Comparison of ENCODE assay signal across 8 cellular contexts in the genomic region with DNA sequence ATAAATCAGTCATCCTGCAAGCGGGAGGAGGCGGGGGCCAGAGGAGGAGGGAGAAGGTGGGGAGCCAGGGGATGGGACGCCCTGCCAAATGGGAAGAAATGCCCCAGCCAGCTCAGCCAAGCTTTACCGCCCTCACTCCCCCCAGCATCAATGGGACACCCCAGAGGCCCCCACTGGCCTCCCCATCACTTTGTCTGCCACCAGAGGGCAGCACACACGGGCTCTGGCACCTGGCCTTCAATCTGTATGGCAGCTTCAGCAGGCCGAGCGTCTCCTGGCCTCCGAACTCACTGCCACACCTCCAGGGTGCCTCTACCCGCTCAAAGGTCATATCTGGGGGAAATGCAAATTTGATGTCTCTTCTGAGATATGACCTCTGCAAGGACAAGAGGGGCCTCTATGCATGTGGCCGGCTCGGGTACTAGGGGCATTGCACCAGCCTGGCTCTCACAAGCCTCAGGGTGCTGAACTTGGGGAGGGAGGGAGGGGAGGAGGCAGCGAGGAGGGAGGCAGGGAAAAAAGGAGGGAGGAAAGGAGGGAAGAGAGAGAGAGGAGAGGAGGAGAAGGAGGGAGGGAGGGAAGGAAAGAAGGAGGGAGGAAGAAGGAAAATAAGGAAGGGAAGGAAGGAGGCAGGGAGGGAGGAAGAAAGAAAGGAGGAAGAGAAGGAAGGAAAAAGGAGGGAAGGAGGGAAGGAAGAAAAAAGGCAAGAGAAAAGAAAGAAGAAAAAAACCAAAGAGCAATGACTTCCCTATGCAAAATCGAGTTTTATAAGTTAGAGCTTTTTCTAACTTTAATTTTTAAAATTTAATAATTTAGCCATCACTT. TPM values are rescaled to one million over a fixed set of nuclear protein-coding genes. Genes with fewer than 3 reads are reported as not detected.
DNase-seq lines count a peak whose midpoint lies in the region; ATAC-seq, FAIRE-seq and TF ChIP-seq lines count a peak whose summit lies in the region.

No MANE protein-coding gene starts in this region.

- H3K27me3 ChIP-seq in BLaER1 treated with 17β-estradiol and CSF1 and Interleukin-3, amounts not matched to agents 10 nM and 100 nM: peaks cover 30 to 44% (median 42%) of the 10 kb centered on the region in 11 experiments
- H3K27me3 ChIP-seq in HepG2 (ENCODE audit: control insufficient read depth in 1 of 2, insufficient read depth in 2 of 2, low read length in 2 of 2): peaks cover 0 to 17% of the 10 kb centered on the region in 2 experiments; a peak in 3 of 5 replicates

- peaks cover 28 to 38% (median 32%) of the 10 kb centered on the region in 10 experiments for H3K4me1 ChIP-seq in BLaER1 treated with 17β-estradiol and CSF1 and Interleukin-3, amounts not matched to agents 10 nM and 100 nM
- peaks cover 42% of the 10 kb centered on the region for H3K4me1 ChIP-seq in HepG2 (ENCODE audit: insufficient read depth, low read length)

- CTCF ChIA-PET in HepG2 (lab: Yijun Ruan, JAX; ENCODE audit: low intra/inter-chr PET ratio, low total read pairs): interaction anchor here (4.5 kb wide), 1 partner anchor 45 kb away, joined by 50 read pairs; no protein-coding TSS in a partner anchor

- H3K36me3 ChIP-seq in BLaER1 treated with 17β-estradiol and CSF1 and Interleukin-3, amounts not matched to agents 10 nM and 100 nM: no peaks in the 10 kb centered on the region
- H3K36me3 ChIP-seq in HepG2 (replicated peaks in 1 of 2; ENCODE audit: control insufficient read depth in 1 of 2, insufficient read depth in 2 of 2, low read length in 2 of 2): no peaks in the 10 kb centered on the region

- H3K9me3 ChIP-seq in BLaER1 treated with 17β-estradiol and CSF1 and Interleukin-3, amounts not matched to agents 10 nM and 100 nM (replicated peaks in 1 of 11): no peaks in the 10 kb centered on the region
- no peaks in the 10 kb centered on the region for H3K9me3 ChIP-seq in HepG2 (ENCODE audit: low read length)

- no peak for TF ChIP-seq POLR2A in HepG2 (IDR thresholded peaks at IDR 0.05; ENCODE audit: insufficient read depth in 1 of 2, low read depth in 2 of 2, low read length in 2 of 2)

- no peak overlapping the region for H2AFZ ChIP-seq in HepG2 (ENCODE audit: low read length)

- DNase-seq in NCI-H1694 (lab: John Stamatoyannopoulos, UW) (peak; percentile 12), cerebellum (ENCODE audit: low spot score) (peak; percentile 56), HepG2 (ENCODE audit: low spot score) (peak; percentile 76)
- DNase-seq in activated CD4-positive, CD25-positive, alpha-beta regulatory T cell treated with anti-CD3 and anti-CD28 coated beads, Interleukin-2, amount 50 U/mL, for 72 hours: peak; percentile 69
- DNase-seq in stimulated activated CD8-positive, alpha-beta memory T cell treated with anti-CD3 and anti-CD28 coated beads, Interleukin-12 subunit alpha, Interleukin-12 subunit beta, amount 100 ng/mL, for 1 hour (ENCODE audit: low read depth): peak; percentile 48

- peak overlapping the region in 2 of 11 experiments; percentile 29 to 32; a peak in 1 of 22 replicates for H3K9ac ChIP-seq in BLaER1 treated with 17β-estradiol and CSF1 and Interleukin-3, amounts not matched to agents 10 nM and 100 nM
- H3K9ac ChIP-seq in HepG2 (ENCODE audit: insufficient read depth, low read depth, low read length): no peak overlapping the region

- peak; percentile 72 for TF ChIP-seq RAD21 in HepG2 (CRISPR knock-in tag; IDR thresholded peaks at IDR 0.05)

- H3K4me2 ChIP-seq in BLaER1 treated with 17β-estradiol and CSF1 and Interleukin-3, amounts not matched to agents 10 nM and 100 nM: peak overlapping the region; percentile 43 to 89 (median 67)
- peak overlapping the region; percentile 60 for H3K4me2 ChIP-seq in HepG2 (ENCODE audit: low read depth, low read length)

- 3% methylated on average over 8 of the region's 13 CpGs for WGBS in HepG2 (ENCODE audit: low lambda C conversion rate)

- no peak overlapping the region for H3K27ac ChIP-seq in BLaER1 treated with 17β-estradiol and CSF1 and Interleukin-3, amounts not matched to agents 10 nM and 100 nM
- no peak overlapping the region for H3K27ac ChIP-seq in HepG2 (ENCODE audit: extremely low read length, insufficient read depth, low read length)

- in situ Hi-C loops in HepG2 (cut with HindIII; ENCODE audit: extremely low pct_ligation_motif_present, low pct_unique_long_range_greater_than_20kb): no loop called here

- peak; percentile 60 for ATAC-seq in GM19351 (IDR thresholded peaks at IDR 0.05; ENCODE audit: unreplicated experiment)
- peak; percentile 89 for ATAC-seq in HepG2
- no peak for ATAC-seq in HG02678 (IDR thresholded peaks at IDR 0.05; ENCODE audit: unreplicated experiment)

- 0 out of 20 replicates have a peak overlapping the region, but pooled peaks of 1 of the 10 experiments have one; percentile 4 for H3K4me3 ChIP-seq in BLaER1 treated with 17β-estradiol and CSF1 and Interleukin-3, amounts not matched to agents 10 nM and 100 nM
- H3K4me3 ChIP-seq in HepG2 (replicated peaks in 1 of 3; ENCODE audit: insufficient read depth in 1 of 3, low read depth in 2 of 3, low read length in 3 of 3): peak overlapping the region in 1 of 3 experiments; percentile 42; a peak in 2 of 6 replicates

- intact Hi-C loops in HepG2 (cut with micrococcal nuclease; ENCODE audit: unreplicated experiment): loop anchor here (1.0 to 10.0 kb wide), 3 partner anchors 19 to 163 kb away; no protein-coding TSS in a partner anchor

- H3K79me2 ChIP-seq in HepG2 (ENCODE audit: insufficient read depth, low read length): no peaks in the 10 kb centered on the region

- TF ChIP-seq EP300 in HepG2 (IDR thresholded peaks at IDR 0.05; ENCODE audit: low read depth in 2 of 2, low read length in 2 of 2): no peak
- no peak for TF ChIP-seq EP300 in HepG2 (CRISPR knock-in tag; IDR thresholded peaks at IDR 0.05; ENCODE audit: borderline replicate concordance)

- no TSS peak for BruUV-seq in HepG2 (replicated peaks; lab: Mats Ljungman, UMichigan)

- FAIRE-seq in HepG2 (lab: Jason Lieb, UNC): peak; percentile 83

- peaks cover 0 to 6% (median 0%) of the 10 kb centered on the region in 11 experiments; a peak in 3 of 22 replicates for H4K20me1 ChIP-seq in BLaER1 treated with 17β-estradiol and CSF1 and Interleukin-3, amounts not matched to agents 10 nM and 100 nM
- H4K20me1 ChIP-seq in HepG2 (ENCODE audit: insufficient read depth, low read length): no peaks in the 10 kb centered on the region

- POLR2A ChIA-PET in HepG2 (lab: Yijun Ruan, JAX): interaction anchor here (1.0 to 1.5 kb wide), 5 partner anchors 16 to 53 kb away, joined by 3 to 6 read pairs (median 4); a partner anchor contains a TSS

- TF ChIP-seq CTCF in HepG2 (CRISPR knock-in tag; IDR thresholded peaks at IDR 0.05): peak; percentile 92

RNA-seq across cellular contexts. Expression of a gene that starts 0.7 kb away (rescaled TPM):
- total RNA-seq in cerebellum (0.09 TPM), HepG2 (2016; rRNA removed; fragmentation: Illumina TruSeq; extraction: Trizol) (0.51 TPM in 1 of 2 replicates, not detected in the other)
- not detected in 2 replicates for total RNA-seq in HepG2 (2016; cell fraction: cytosol; rRNA removed; fragmentation: Illumina TruSeq; extraction: Trizol; ENCODE audit: low read depth)
- total RNA-seq in HepG2 (2016; cell fraction: insoluble cytoplasmic fraction; rRNA removed; fragmentation: Illumina TruSeq; extraction: Trizol): 0.24 and 0.56 TPM in 2 replicates
- total RNA-seq in HepG2 (2016; cell fraction: membrane; rRNA removed; fragmentation: Illumina TruSeq; extraction: Trizol): 0.15 and 0.52 TPM in 2 replicates
- total RNA-seq in HepG2 (2016; cell fraction: nucleus; rRNA removed; fragmentation: Illumina TruSeq; extraction: Trizol): 0.28 TPM in 1 of 2 replicates, not detected in the other
- polyA plus RNA-seq in HepG2 (2011; rRNA removed): 0.15 and 0.26 TPM in 2 replicates
- 0.15 and 0.18 TPM in 2 replicates for polyA plus RNA-seq in HepG2 (2011; cell fraction: cytosol; rRNA removed)
- polyA plus RNA-seq in HepG2 (2011; cell fraction: nucleus; rRNA removed): 0.19 and 0.26 TPM in 2 replicates
- 0.19 and 0.80 TPM in 2 replicates for polyA plus RNA-seq in HepG2 (2012)
- polyA plus RNA-seq in HepG2 (2016; cell fraction: cytosol; fragmentation: Illumina TruSeq; extraction: Trizol; ENCODE audit: low read depth): 0.09 and 0.19 TPM in 2 replicates
- polyA plus RNA-seq in HepG2 (2016; cell fraction: insoluble cytoplasmic fraction; fragmentation: Illumina TruSeq; extraction: Trizol; ENCODE audit: low read depth): 0.21 and 0.30 TPM in 2 replicates
- polyA plus RNA-seq in HepG2 (2016; cell fraction: membrane; fragmentation: Illumina TruSeq; extraction: Trizol; ENCODE audit: low read depth): 0.19 and 0.32 TPM in 2 replicates
- 0.49 TPM in 1 of 2 replicates, not detected in the other for polyA plus RNA-seq in HepG2 (2016; cell fraction: nucleus; fragmentation: Illumina TruSeq; extraction: Trizol; ENCODE audit: insufficient read depth, low read depth)
- 0.35 and 0.42 TPM in 2 replicates for polyA minus RNA-seq in HepG2 (2011; rRNA and poly(A)+ RNA removed; ENCODE audit: low replicate concordance)
- polyA minus RNA-seq in HepG2 (2011; cell fraction: cytosol; rRNA and poly(A)+ RNA removed): not detected in 2 replicates
- polyA minus RNA-seq in HepG2 (2011; cell fraction: nucleus; rRNA and poly(A)+ RNA removed): 0.13 TPM in 1 of 2 replicates, not detected in the other

RNA-seq across cellular contexts. Expression of a gene that starts 33.4 kb away (rescaled TPM):
- 82.4 TPM for total RNA-seq in cerebellum
- total RNA-seq in HepG2 (2016; rRNA removed; fragmentation: Illumina TruSeq; extraction: Trizol): 26.3 and 31.6 TPM in 2 replicates
- total RNA-seq in HepG2 (2016; cell fraction: cytosol; rRNA removed; fragmentation: Illumina TruSeq; extraction: Trizol; ENCODE audit: low read depth): 18.0 and 21.2 TPM in 2 replicates
- 24.1 and 31.9 TPM in 2 replicates for total RNA-seq in HepG2 (2016; cell fraction: insoluble cytoplasmic fraction; rRNA removed; fragmentation: Illumina TruSeq; extraction: Trizol)
- 29.5 and 37.4 TPM in 2 replicates for total RNA-seq in HepG2 (2016; cell fraction: membrane; rRNA removed; fragmentation: Illumina TruSeq; extraction: Trizol)
- 49.4 and 54.4 TPM in 2 replicates for total RNA-seq in HepG2 (2016; cell fraction: nucleus; rRNA removed; fragmentation: Illumina TruSeq; extraction: Trizol)
- 58.0 and 66.1 TPM in 2 replicates for polyA plus RNA-seq in HepG2 (2011; rRNA removed)
- 25.6 and 30.5 TPM in 2 replicates for polyA plus RNA-seq in HepG2 (2011; cell fraction: cytosol; rRNA removed)
- 178 and 179 TPM in 2 replicates for polyA plus RNA-seq in HepG2 (2011; cell fraction: nucleus; rRNA removed)
- 26.8 and 27.3 TPM in 2 replicates for polyA plus RNA-seq in HepG2 (2012)
- 9.8 and 11.1 TPM in 2 replicates for polyA plus RNA-seq in HepG2 (2016; cell fraction: cytosol; fragmentation: Illumina TruSeq; extraction: Trizol; ENCODE audit: low read depth)
- 17.1 and 17.6 TPM in 2 replicates for polyA plus RNA-seq in HepG2 (2016; cell fraction: insoluble cytoplasmic fraction; fragmentation: Illumina TruSeq; extraction: Trizol; ENCODE audit: low read depth)
- 17.7 and 18.0 TPM in 2 replicates for polyA plus RNA-seq in HepG2 (2016; cell fraction: membrane; fragmentation: Illumina TruSeq; extraction: Trizol; ENCODE audit: low read depth)
- polyA plus RNA-seq in HepG2 (2016; cell fraction: nucleus; fragmentation: Illumina TruSeq; extraction: Trizol; ENCODE audit: insufficient read depth, low read depth): 64.5 and 67.0 TPM in 2 replicates
- polyA minus RNA-seq in HepG2 (2011; rRNA and poly(A)+ RNA removed; ENCODE audit: low replicate concordance): 139 and 153 TPM in 2 replicates
- 26.9 and 27.7 TPM in 2 replicates for polyA minus RNA-seq in HepG2 (2011; cell fraction: cytosol; rRNA and poly(A)+ RNA removed)
- polyA minus RNA-seq in HepG2 (2011; cell fraction: nucleus; rRNA and poly(A)+ RNA removed): 182 and 218 TPM in 2 replicates

RNA-seq across cellular contexts. Expression of a gene that starts 53.0 kb away (rescaled TPM):
- 26.5 TPM for total RNA-seq in cerebellum
- total RNA-seq in HepG2 (2016; rRNA removed; fragmentation: Illumina TruSeq; extraction: Trizol): 43.4 and 66.9 TPM in 2 replicates
- 11.7 and 12.3 TPM in 2 replicates for total RNA-seq in HepG2 (2016; cell fraction: cytosol; rRNA removed; fragmentation: Illumina TruSeq; extraction: Trizol; ENCODE audit: low read depth)
- total RNA-seq in HepG2 (2016; cell fraction: insoluble cytoplasmic fraction; rRNA removed; fragmentation: Illumina TruSeq; extraction: Trizol): 37.9 and 65.5 TPM in 2 replicates
- 20.2 and 20.6 TPM in 2 replicates for total RNA-seq in HepG2 (2016; cell fraction: membrane; rRNA removed; fragmentation: Illumina TruSeq; extraction: Trizol)
- 76.0 and 76.7 TPM in 2 replicates for total RNA-seq in HepG2 (2016; cell fraction: nucleus; rRNA removed; fragmentation: Illumina TruSeq; extraction: Trizol)
- polyA plus RNA-seq in HepG2 (2011; rRNA removed): 92.6 and 110 TPM in 2 replicates
- polyA plus RNA-seq in HepG2 (2011; cell fraction: cytosol; rRNA removed): 46.1 and 57.8 TPM in 2 replicates
- 477 and 487 TPM in 2 replicates for polyA plus RNA-seq in HepG2 (2011; cell fraction: nucleus; rRNA removed)
- 45.0 and 56.0 TPM in 2 replicates for polyA plus RNA-seq in HepG2 (2012)
- polyA plus RNA-seq in HepG2 (2016; cell fraction: cytosol; fragmentation: Illumina TruSeq; extraction: Trizol; ENCODE audit: low read depth): 5.5 and 5.8 TPM in 2 replicates
- polyA plus RNA-seq in HepG2 (2016; cell fraction: insoluble cytoplasmic fraction; fragmentation: Illumina TruSeq; extraction: Trizol; ENCODE audit: low read depth): 45.6 and 51.5 TPM in 2 replicates
- 13.2 and 13.8 TPM in 2 replicates for polyA plus RNA-seq in HepG2 (2016; cell fraction: membrane; fragmentation: Illumina TruSeq; extraction: Trizol; ENCODE audit: low read depth)
- polyA plus RNA-seq in HepG2 (2016; cell fraction: nucleus; fragmentation: Illumina TruSeq; extraction: Trizol; ENCODE audit: insufficient read depth, low read depth): 196 and 212 TPM in 2 replicates
- 27.9 and 79.3 TPM in 2 replicates for polyA minus RNA-seq in HepG2 (2011; rRNA and poly(A)+ RNA removed; ENCODE audit: low replicate concordance)
- polyA minus RNA-seq in HepG2 (2011; cell fraction: cytosol; rRNA and poly(A)+ RNA removed): 24.3 and 26.7 TPM in 2 replicates
- 98.5 and 99.1 TPM in 2 replicates for polyA minus RNA-seq in HepG2 (2011; cell fraction: nucleus; rRNA and poly(A)+ RNA removed)

Comparison
In these comparisons a context has a peak if more than half of its experiments do, and no peak if none do; other contexts are left out.
1. DNase-seq: peak in every context shown above with its lines; median percentile 76 in HepG2; 69 in activated CD4-positive, CD25-positive, alpha-beta regulatory T cell treated with anti-CD3 and anti-CD28 coated beads, Interleukin-2, amount 50 U/mL, for 72 hours; 56 in cerebellum; 48 in stimulated activated CD8-positive, alpha-beta memory T cell treated with anti-CD3 and anti-CD28 coated beads, Interleukin-12 subunit alpha, Interleukin-12 subunit beta, amount 100 ng/mL, for 1 hour; 12 in NCI-H1694.